ENCODE assay signal across 21 cellular contexts in genomic region chr18:73646772-73647171, GRCh38.
DNase-seq lines count a peak whose midpoint lies in the region; ATAC-seq, FAIRE-seq and TF ChIP-seq lines count a peak whose summit lies in the region.
"Had no signal": no experiment of that assay in that cellular context is flagged by ENCODE, and none has a peak within 500 bp of the region (broad histone marks: within the 10 kb centered on the region; RNA-seq: fewer than 3 reads in every experiment).

No MANE protein-coding gene starts in this region.

- H3K4me1 ChIP-seq in psoas muscle: no peaks in the 10 kb centered on the region
- H3K4me1 ChIP-seq: esophagus muscularis mucosa had no signal

- no peak overlapping the region for H3K4me3 ChIP-seq in psoas muscle
- H3K4me3 ChIP-seq: esophagus muscularis mucosa, thoracic aorta had no signal

- H3K27ac ChIP-seq in psoas muscle: no peak overlapping the region
- H3K27ac ChIP-seq: esophagus muscularis mucosa, thoracic aorta had no signal

- no peak for TF ChIP-seq POLR2A in GM12892 (IDR thresholded peaks at IDR 0.05; ENCODE audit: low read depth, low read length)

- H3K36me3 ChIP-seq in psoas muscle (ENCODE audit: insufficient read depth in 1 of 2, low read depth in 1 of 2): no peaks in the 10 kb centered on the region
- H3K36me3 ChIP-seq: esophagus muscularis mucosa, thoracic aorta had no signal

- H3K27ac Mint-ChIP-seq in stimulated activated memory B cell treated with anti-CD40 and anti-IgM and Interleukin-4, amounts not matched to agents 10 μg/mL and 1 μg/mL and 100 μg/mL, for 72 hours: no peak overlapping the region
- H3K27ac Mint-ChIP-seq: activated B cell treated with CpG ODN at 0.5 μM for 24 hours, CD14-positive monocyte, T-cell had no signal

- no peaks in the 10 kb centered on the region for H3K9me3 ChIP-seq in psoas muscle
- H3K9me3 ChIP-seq: esophagus muscularis mucosa, thoracic aorta had no signal

- H3K9me3 Mint-ChIP-seq in stimulated activated memory B cell treated with anti-CD40 and anti-IgM and Interleukin-4, amounts not matched to agents 10 μg/mL and 1 μg/mL and 100 μg/mL, for 72 hours: no peaks in the 10 kb centered on the region
- H3K9me3 Mint-ChIP-seq: activated B cell treated with CpG ODN at 0.5 μM for 24 hours, CD14-positive monocyte, neural crest cell had no signal

- WGBS in psoas muscle, 3 donors: 47 to 60% (median 52%) methylated on average over 3 of the region's 3 CpGs

- FAIRE-seq in GM12892 (lab: Jason Lieb, UNC): no peak

- H3K4me1 Mint-ChIP-seq in stimulated activated memory B cell treated with anti-CD40 and anti-IgM and Interleukin-4, amounts not matched to agents 10 μg/mL and 1 μg/mL and 100 μg/mL, for 72 hours: no peaks in the 10 kb centered on the region
- H3K4me1 Mint-ChIP-seq: activated B cell treated with CpG ODN at 0.5 μM for 24 hours, CD14-positive monocyte, T-cell had no signal

- intact Hi-C loops in psoas muscle (cut with DNase I): no loop called here

- no peak overlapping the region for H3K4me3 Mint-ChIP-seq in stimulated activated memory B cell treated with anti-CD40 and anti-IgM and Interleukin-4, amounts not matched to agents 10 μg/mL and 1 μg/mL and 100 μg/mL, for 72 hours
- H3K4me3 Mint-ChIP-seq: activated B cell treated with CpG ODN at 0.5 μM for 24 hours, CD14-positive monocyte, neural crest cell, T-cell had no signal

- no peak for TF ChIP-seq CTCF in psoas muscle (IDR thresholded peaks at IDR 0.05)

- DNase-seq in GM03348 (ENCODE audit: low spot score): peak; percentile 9
- DNase-seq in fibroblast of gingiva (ENCODE audit: low read depth): peak; percentile 42
- peak; percentile 15 for DNase-seq in pulmonary artery endothelial cell (ENCODE audit: low read depth, low spot score)
- no peak for DNase-seq in GM12892 (ENCODE audit: insufficient read length)
- DNase-seq in psoas muscle: no peak
- DNase-seq in NCI-H510A treated with DMSO at 0.1 percent for 48 hours (lab: John Stamatoyannopoulos, UW): no peak
- DNase-seq: activated B cell treated with CpG ODN at 0.5 μM for 24 hours; activated CD8-positive, alpha-beta memory T cell treated with anti-CD3 and anti-CD28 coated beads for 24 hours; DMS79 treated with DMSO at 0.1 percent for 48 hours; mesendoderm; NCI-H1694; NCI-H510A; retina; stimulated activated CD4-positive, alpha-beta T cell treated with anti-CD3 and anti-CD28 coated beads, Interleukin-2, amount 100 ng/mL, for 24 hours; T-cell had no signal

- no peaks in the 10 kb centered on the region for H3K27me3 ChIP-seq in psoas muscle (ENCODE audit: insufficient read depth in 3 of 3, low read length in 2 of 3)
- H3K27me3 ChIP-seq: esophagus muscularis mucosa had no signal

- no peaks in the 10 kb centered on the region for H3K27me3 Mint-ChIP-seq in stimulated activated memory B cell treated with anti-CD40 and anti-IgM and Interleukin-4, amounts not matched to agents 10 μg/mL and 1 μg/mL and 100 μg/mL, for 72 hours
- H3K27me3 Mint-ChIP-seq: activated B cell treated with CpG ODN at 0.5 μM for 24 hours, T-cell had no signal

- ATAC-seq in SK-N-SH treated with all-trans-retinoic acid at 6 μM for 48 hours (peak; percentile 50), psoas muscle (no peak)
- ATAC-seq in stimulated activated memory B cell treated with anti-CD40 and anti-IgM and Interleukin-4, amounts not matched to agents 10 μg/mL and 1 μg/mL and 100 μg/mL, for 72 hours: no peak
- ATAC-seq: T-cell had no signal

- H3K36me3 Mint-ChIP-seq in stimulated activated memory B cell treated with anti-CD40 and anti-IgM and Interleukin-4, amounts not matched to agents 10 μg/mL and 1 μg/mL and 100 μg/mL, for 72 hours: no peaks in the 10 kb centered on the region
- H3K36me3 Mint-ChIP-seq: CD14-positive monocyte, T-cell had no signal

TF ChIP-seq in SK-N-SH treated with all-trans-retinoic acid at 6 μM for 48 hours, 23 proteins besides CTCF, POLR2A, EP300 and RAD21:
- TF ChIP-seq ZNF8 (CRISPR knock-in tag; IDR thresholded peaks at IDR 0.05) (no peak), ZNF70 (CRISPR knock-in tag; IDR thresholded peaks at IDR 0.05) (no peak), SNAI2 (CRISPR knock-in tag; IDR thresholded peaks at IDR 0.05) (no peak), BACH2 (CRISPR knock-in tag; IDR thresholded peaks at IDR 0.05; ENCODE audit: borderline replicate concordance) (no peak), ZC3H10 (CRISPR knock-in tag; IDR thresholded peaks at IDR 0.05) (no peak), ZFP3 (CRISPR knock-in tag; IDR thresholded peaks at IDR 0.05) (no peak), TSHZ2 (CRISPR knock-in tag; IDR thresholded peaks at IDR 0.05) (no peak), PATZ1 (CRISPR knock-in tag; IDR thresholded peaks at IDR 0.05; ENCODE audit: borderline replicate concordance) (no peak), TOX (CRISPR knock-in tag; IDR thresholded peaks at IDR 0.05; ENCODE audit: borderline replicate concordance) (no peak), ZNF565 (CRISPR knock-in tag; conservative IDR thresholded peaks at IDR 0.05; ENCODE audit: low read depth) (no peak), ARNTL (CRISPR knock-in tag; IDR thresholded peaks at IDR 0.05; ENCODE audit: borderline replicate concordance, low read depth) (no peak), ESRRG (CRISPR knock-in tag; IDR thresholded peaks at IDR 0.05) (no peak), PPARA (CRISPR knock-in tag; IDR thresholded peaks at IDR 0.05; ENCODE audit: borderline replicate concordance) (no peak), TCF4 (CRISPR knock-in tag; IDR thresholded peaks at IDR 0.05; ENCODE audit: borderline replicate concordance) (no peak), ISL1 (CRISPR knock-in tag; IDR thresholded peaks at IDR 0.05) (no peak)
- TF ChIP-seq, protein P1, sequence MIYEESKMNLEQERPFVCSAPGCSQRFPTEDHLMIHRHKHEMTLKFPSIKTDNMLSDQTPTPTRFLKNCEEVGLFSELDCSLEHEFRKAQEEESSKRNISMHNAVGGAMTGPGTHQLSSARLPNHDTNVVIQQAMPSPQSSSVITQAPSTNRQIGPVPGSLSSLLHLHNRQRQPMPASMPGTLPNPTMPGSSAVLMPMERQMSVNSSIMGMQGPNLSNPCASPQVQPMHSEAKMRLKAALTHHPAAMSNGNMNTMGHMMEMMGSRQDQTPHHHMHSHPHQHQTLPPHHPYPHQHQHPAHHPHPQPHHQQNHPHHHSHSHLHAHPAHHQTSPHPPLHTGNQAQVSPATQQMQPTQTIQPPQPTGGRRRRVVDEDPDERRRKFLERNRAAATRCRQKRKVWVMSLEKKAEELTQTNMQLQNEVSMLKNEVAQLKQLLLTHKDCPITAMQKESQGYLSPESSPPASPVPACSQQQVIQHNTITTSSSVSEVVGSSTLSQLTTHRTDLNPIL (CRISPR knock-in tag; IDR thresholded peaks at IDR 0.05; ENCODE audit: low read depth): no peak

Comparison
In these comparisons a context has a peak if more than half of its experiments do, and no peak if none do; other contexts are left out.
1. DNase-seq: peak in GM03348 (single experiment), fibroblast of gingiva (single experiment) and pulmonary artery endothelial cell (single experiment); none in GM12892 (single experiment), psoas muscle (0 of 2) and NCI-H510A treated with DMSO at 0.1 percent for 48 hours (single experiment).